In the genomic region with DNA sequence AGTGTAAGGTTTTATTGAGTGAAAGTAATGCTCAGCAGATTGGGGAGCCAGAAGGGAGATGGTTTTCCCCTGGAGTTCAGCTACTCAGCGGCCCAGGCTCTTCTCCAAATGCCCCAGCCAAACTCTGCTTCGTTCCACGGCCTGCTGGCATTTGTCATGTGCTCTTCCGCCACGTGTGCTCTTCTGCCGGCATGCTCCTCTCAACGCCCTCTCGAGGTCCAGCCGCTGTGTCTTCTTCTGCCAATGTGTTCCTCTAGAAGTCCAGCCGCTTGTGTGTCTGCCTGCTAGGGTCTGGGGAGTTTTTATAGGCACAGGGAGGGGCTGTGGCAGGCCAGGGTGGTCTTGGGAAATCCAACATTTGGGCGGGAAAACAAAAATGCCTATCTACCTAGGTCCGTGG, we compare ENCODE assay signal across 1 cellular context.
TF ChIP-seq lines count a peak whose summit lies in the region.

No MANE protein-coding gene starts in this region.

TF ChIP-seq in WTC11, 78 proteins besides CTCF, POLR2A, EP300 and RAD21 (continued from another document):
- TF ChIP-seq, protein P1, sequence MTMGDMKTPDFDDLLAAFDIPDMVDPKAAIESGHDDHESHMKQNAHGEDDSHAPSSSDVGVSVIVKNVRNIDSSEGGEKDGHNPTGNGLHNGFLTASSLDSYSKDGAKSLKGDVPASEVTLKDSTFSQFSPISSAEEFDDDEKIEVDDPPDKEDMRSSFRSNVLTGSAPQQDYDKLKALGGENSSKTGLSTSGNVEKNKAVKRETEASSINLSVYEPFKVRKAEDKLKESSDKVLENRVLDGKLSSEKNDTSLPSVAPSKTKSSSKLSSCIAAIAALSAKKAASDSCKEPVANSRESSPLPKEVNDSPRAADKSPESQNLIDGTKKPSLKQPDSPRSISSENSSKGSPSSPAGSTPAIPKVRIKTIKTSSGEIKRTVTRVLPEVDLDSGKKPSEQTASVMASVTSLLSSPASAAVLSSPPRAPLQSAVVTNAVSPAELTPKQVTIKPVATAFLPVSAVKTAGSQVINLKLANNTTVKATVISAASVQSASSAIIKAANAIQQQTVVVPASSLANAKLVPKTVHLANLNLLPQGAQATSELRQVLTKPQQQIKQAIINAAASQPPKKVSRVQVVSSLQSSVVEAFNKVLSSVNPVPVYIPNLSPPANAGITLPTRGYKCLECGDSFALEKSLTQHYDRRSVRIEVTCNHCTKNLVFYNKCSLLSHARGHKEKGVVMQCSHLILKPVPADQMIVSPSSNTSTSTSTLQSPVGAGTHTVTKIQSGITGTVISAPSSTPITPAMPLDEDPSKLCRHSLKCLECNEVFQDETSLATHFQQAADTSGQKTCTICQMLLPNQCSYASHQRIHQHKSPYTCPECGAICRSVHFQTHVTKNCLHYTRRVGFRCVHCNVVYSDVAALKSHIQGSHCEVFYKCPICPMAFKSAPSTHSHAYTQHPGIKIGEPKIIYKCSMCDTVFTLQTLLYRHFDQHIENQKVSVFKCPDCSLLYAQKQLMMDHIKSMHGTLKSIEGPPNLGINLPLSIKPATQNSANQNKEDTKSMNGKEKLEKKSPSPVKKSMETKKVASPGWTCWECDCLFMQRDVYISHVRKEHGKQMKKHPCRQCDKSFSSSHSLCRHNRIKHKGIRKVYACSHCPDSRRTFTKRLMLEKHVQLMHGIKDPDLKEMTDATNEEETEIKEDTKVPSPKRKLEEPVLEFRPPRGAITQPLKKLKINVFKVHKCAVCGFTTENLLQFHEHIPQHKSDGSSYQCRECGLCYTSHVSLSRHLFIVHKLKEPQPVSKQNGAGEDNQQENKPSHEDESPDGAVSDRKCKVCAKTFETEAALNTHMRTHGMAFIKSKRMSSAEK (CRISPR knock-in tag; IDR thresholded peaks at IDR 0.05; ENCODE audit: borderline replicate concordance) = no peak
- TF ChIP-seq, protein P2, sequence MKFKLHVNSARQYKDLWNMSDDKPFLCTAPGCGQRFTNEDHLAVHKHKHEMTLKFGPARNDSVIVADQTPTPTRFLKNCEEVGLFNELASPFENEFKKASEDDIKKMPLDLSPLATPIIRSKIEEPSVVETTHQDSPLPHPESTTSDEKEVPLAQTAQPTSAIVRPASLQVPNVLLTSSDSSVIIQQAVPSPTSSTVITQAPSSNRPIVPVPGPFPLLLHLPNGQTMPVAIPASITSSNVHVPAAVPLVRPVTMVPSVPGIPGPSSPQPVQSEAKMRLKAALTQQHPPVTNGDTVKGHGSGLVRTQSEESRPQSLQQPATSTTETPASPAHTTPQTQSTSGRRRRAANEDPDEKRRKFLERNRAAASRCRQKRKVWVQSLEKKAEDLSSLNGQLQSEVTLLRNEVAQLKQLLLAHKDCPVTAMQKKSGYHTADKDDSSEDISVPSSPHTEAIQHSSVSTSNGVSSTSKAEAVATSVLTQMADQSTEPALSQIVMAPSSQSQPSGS (CRISPR knock-in tag; IDR thresholded peaks at IDR 0.05; ENCODE audit: borderline replicate concordance, low read depth) = no peak
- TF ChIP-seq ZNF317 (CRISPR knock-in tag; IDR thresholded peaks at IDR 0.05; ENCODE audit: borderline replicate concordance, low read depth) (0 out of 2 replicates have a peak, but pooled peaks have one; percentile 55), ZNF423 (CRISPR knock-in tag; IDR thresholded peaks at IDR 0.05) (no peak), FOXJ3 (CRISPR knock-in tag; IDR thresholded peaks at IDR 0.05; ENCODE audit: borderline replicate concordance) (no peak)
- TF ChIP-seq, protein P3, sequence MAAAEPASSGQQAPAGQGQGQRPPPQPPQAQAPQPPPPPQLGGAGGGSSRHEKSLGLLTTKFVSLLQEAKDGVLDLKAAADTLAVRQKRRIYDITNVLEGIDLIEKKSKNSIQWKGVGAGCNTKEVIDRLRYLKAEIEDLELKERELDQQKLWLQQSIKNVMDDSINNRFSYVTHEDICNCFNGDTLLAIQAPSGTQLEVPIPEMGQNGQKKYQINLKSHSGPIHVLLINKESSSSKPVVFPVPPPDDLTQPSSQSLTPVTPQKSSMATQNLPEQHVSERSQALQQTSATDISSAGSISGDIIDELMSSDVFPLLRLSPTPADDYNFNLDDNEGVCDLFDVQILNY (CRISPR knock-in tag; IDR thresholded peaks at IDR 0.05) = no peak
- TF ChIP-seq, protein P4, sequence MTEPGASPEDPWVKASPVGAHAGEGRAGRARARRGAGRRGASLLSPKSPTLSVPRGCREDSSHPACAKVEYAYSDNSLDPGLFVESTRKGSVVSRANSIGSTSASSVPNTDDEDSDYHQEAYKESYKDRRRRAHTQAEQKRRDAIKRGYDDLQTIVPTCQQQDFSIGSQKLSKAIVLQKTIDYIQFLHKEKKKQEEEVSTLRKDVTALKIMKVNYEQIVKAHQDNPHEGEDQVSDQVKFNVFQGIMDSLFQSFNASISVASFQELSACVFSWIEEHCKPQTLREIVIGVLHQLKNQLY (CRISPR knock-in tag; IDR thresholded peaks at IDR 0.05) = no peak
- TF ChIP-seq, protein P5, sequence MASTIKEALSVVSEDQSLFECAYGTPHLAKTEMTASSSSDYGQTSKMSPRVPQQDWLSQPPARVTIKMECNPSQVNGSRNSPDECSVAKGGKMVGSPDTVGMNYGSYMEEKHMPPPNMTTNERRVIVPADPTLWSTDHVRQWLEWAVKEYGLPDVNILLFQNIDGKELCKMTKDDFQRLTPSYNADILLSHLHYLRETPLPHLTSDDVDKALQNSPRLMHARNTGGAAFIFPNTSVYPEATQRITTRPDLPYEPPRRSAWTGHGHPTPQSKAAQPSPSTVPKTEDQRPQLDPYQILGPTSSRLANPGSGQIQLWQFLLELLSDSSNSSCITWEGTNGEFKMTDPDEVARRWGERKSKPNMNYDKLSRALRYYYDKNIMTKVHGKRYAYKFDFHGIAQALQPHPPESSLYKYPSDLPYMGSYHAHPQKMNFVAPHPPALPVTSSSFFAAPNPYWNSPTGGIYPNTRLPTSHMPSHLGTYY (CRISPR knock-in tag; IDR thresholded peaks at IDR 0.05) = no peak
- TF ChIP-seq, protein P6, sequence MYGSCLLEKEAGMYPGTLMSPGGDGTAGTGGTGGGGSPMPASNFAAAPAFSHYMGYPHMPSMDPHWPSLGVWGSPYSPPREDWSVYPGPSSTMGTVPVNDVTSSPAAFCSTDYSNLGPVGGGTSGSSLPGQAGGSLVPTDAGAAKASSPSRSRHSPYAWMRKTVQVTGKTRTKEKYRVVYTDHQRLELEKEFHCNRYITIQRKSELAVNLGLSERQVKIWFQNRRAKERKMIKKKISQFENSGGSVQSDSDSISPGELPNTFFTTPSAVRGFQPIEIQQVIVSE (CRISPR knock-in tag; IDR thresholded peaks at IDR 0.05; ENCODE audit: borderline replicate concordance) = no peak
- TF ChIP-seq, protein P7, sequence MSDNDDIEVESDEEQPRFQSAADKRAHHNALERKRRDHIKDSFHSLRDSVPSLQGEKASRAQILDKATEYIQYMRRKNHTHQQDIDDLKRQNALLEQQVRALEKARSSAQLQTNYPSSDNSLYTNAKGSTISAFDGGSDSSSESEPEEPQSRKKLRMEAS (CRISPR knock-in tag; IDR thresholded peaks at IDR 0.05) = peak; percentile 43; the same call in 1 of the 2 replicates
